Comparison of ENCODE assay signal across 9 cellular contexts in genomic region chr15:83837946-83838571, GRCh38.
DNase-seq lines count a peak whose midpoint lies in the region; ATAC-seq and TF ChIP-seq lines count a peak whose summit lies in the region.
"Had no signal": no experiment of that assay in that cellular context is flagged by ENCODE, and none has a peak within 500 bp of the region (broad histone marks: within the 10 kb centered on the region; RNA-seq: fewer than 3 reads in every experiment).

No MANE protein-coding gene starts in this region.

- H3K4me3 ChIP-seq in DOHH2 (ENCODE audit: low read length) (no peak overlapping the region), astrocyte of the spinal cord (ENCODE audit: low read depth, low read length) (no peak overlapping the region), suprapubic skin (no peak overlapping the region)
- H3K4me3 ChIP-seq: SK-N-MC had no signal

- peak; percentile 94 for ATAC-seq in left lobe of liver
- ATAC-seq in HG03196 (IDR thresholded peaks at IDR 0.05; ENCODE audit: unreplicated experiment): no peak

- H3K27me3 ChIP-seq in DOHH2 (ENCODE audit: control insufficient read depth, low read length): no peaks in the 10 kb centered on the region
- H3K27me3 ChIP-seq in suprapubic skin: no peaks in the 10 kb centered on the region

- H4K20me1 ChIP-seq in DOHH2 (ENCODE audit: control insufficient read depth, insufficient read depth, low read depth, low read length): no peaks in the 10 kb centered on the region

- H3K4me2 ChIP-seq in DOHH2 (ENCODE audit: low read length): no peak overlapping the region

- H3K9me2 ChIP-seq in DOHH2 (replicated peaks; ENCODE audit: control insufficient read depth, low read length): no peaks in the 10 kb centered on the region; the same call in 1 of the 2 replicates

- peak; percentile 27 for TF ChIP-seq CTCF in DOHH2 (IDR thresholded peaks at IDR 0.05; ENCODE audit: low read depth, low read length, poor library complexity, severe bottlenecking)
- peak; percentile 59 for TF ChIP-seq CTCF in astrocyte of the spinal cord (IDR thresholded peaks at IDR 0.05; ENCODE audit: low read depth, low read length)
- TF ChIP-seq CTCF in suprapubic skin (IDR thresholded peaks at IDR 0.05): peak in 1 of 2 donors; percentile 9

- H3K36me3 ChIP-seq in DOHH2 (ENCODE audit: control insufficient read depth, low read length): no peaks in the 10 kb centered on the region
- H3K36me3 ChIP-seq in suprapubic skin: no peaks in the 10 kb centered on the region

- TF ChIP-seq POLR2A in suprapubic skin (IDR thresholded peaks at IDR 0.05): no peak

- H3K27ac ChIP-seq in DOHH2 (ENCODE audit: low read depth, low read length) (no peak overlapping the region), suprapubic skin (no peak overlapping the region)
- H3K27ac ChIP-seq: SK-N-MC had no signal

- 23% methylated on average over 8 of the region's 8 CpGs for WGBS in suprapubic skin

- no peaks in the 10 kb centered on the region for H3K79me2 ChIP-seq in DOHH2 (ENCODE audit: control insufficient read depth, low read length)

- no peaks in the 10 kb centered on the region for H3F3A ChIP-seq in DOHH2 (ENCODE audit: control insufficient read depth, insufficient read depth)

- TF ChIP-seq EP300 in suprapubic skin (IDR thresholded peaks at IDR 0.05): no peak

- H3K4me1 ChIP-seq in DOHH2 (ENCODE audit: control insufficient read depth, low read length) (no peaks in the 10 kb centered on the region), suprapubic skin (no peaks in the 10 kb centered on the region)

- in situ Hi-C loops in astrocyte of the spinal cord (cut with HindIII; ENCODE audit: low sequenced_read_pairs): no loop called here

- H3K9me3 ChIP-seq in DOHH2 (ENCODE audit: control insufficient read depth, insufficient read depth, low read length): no peaks in the 10 kb centered on the region
- no peaks in the 10 kb centered on the region for H3K9me3 ChIP-seq in suprapubic skin

- DNase-seq in HT1080 (ENCODE audit: low read depth) (peak; percentile 30), astrocyte of the spinal cord (ENCODE audit: low read depth, low spot score) (no peak), left lobe of liver (ENCODE audit: low spot score) (no peak), suprapubic skin (ENCODE audit: low spot score in 2 of 2) (no peak), HCEC 1CT (no peak)
- no peak for DNase-seq in NK-92 treated with Interleukin-12 subunit alpha and Interleukin-12 subunit beta, amount 100 ng/mL, for 24 hours (lab: John Stamatoyannopoulos, UW)
